ENCODE assay signal across 9 cellular contexts in the genomic region with DNA sequence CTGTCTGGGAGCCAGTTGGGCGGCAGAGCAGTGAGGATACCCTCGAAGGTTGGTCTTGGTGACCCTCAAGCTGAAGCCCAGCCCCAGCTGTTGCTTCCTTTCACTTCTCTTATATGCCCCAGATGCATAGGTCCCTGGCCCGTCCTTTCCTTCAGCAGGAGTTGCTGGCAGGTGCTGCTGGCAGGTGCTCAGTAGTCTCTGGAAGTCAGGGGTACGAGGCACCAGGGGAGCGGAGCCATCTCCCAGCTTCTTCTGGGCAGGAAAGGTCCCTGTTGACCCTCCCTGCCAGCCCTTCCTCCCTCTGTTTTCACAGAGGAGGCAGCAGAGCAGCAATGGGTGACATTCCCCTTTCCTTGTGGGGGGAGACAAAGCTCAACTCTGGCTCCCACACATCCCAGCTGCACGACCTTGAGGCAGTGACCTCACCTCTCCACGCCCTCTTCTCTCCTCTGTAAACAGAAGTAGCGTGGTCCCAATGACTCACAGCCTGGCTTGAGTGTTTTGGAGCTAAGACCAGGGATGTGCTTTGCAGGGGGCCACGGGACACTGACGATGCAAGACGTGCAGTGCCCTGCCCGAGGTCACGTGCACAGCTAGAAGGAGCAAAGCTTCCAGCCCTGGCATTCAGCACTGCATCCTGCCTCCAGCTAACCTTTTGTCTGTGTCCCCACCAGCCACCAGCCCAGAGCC. TPM values are rescaled to one million over a fixed set of nuclear protein-coding genes. Genes with fewer than 3 reads are reported as not detected.
A peak's percentile ranks its signal among the peaks of the same experiment; 100 is the strongest.
DNase-seq lines count a peak whose midpoint lies in the region; FAIRE-seq and TF ChIP-seq lines count a peak whose summit lies in the region.
"Had no signal": no experiment of that assay in that cellular context is flagged by ENCODE, and none has a peak within 500 bp of the region (broad histone marks: within the 10 kb centered on the region; RNA-seq: fewer than 3 reads in every experiment).

No MANE protein-coding gene starts in this region.

- peak overlapping the region; percentile 71 for H3K27ac ChIP-seq in A673 (ENCODE audit: low read depth, low read length, poor library complexity, severe bottlenecking)
- H3K27ac ChIP-seq in endothelial cell of umbilical vein (ENCODE audit: insufficient read depth, low read depth, low read length): peak overlapping the region; percentile 89

- no peak for TF ChIP-seq CTCF in A673 (conservative IDR thresholded peaks at IDR 0.05; ENCODE audit: low read depth, low read length)
- no peak for TF ChIP-seq CTCF in endothelial cell of umbilical vein (IDR thresholded peaks at IDR 0.05; ENCODE audit: extremely low read depth in 1 of 2, insufficient read depth in 1 of 2, low read depth in 1 of 2, low read length in 2 of 2)

- H2AFZ ChIP-seq in endothelial cell of umbilical vein (ENCODE audit: low read depth, low read length): no peak overlapping the region

- H3K9ac ChIP-seq in endothelial cell of umbilical vein (replicated peaks; ENCODE audit: extremely low read depth, insufficient read depth, low read length): peak overlapping the region; percentile 67

- CTCF ChIA-PET in A673 (lab: Charles Lee) (no interaction called here), endothelial cell of umbilical vein (lab: Charles Lee) (interaction anchor here (1.2 to 4.0 kb wide), 7 partner anchors 9 to 248 kb away, joined by 3 to 34 read pairs (median 8); a partner anchor contains a TSS)

- no TSS peak for BruUV-seq in A673 (replicated peaks; lab: Mats Ljungman, UMichigan)
- BruUV-seq in endothelial cell of umbilical vein (replicated peaks; lab: Mats Ljungman, UMichigan): no TSS peak

- POLR2A ChIA-PET in A673 (lab: Charles Lee; ENCODE audit: low non-redundant PET): interaction anchor here (0.6 kb wide), 1 partner anchor 72 kb away, joined by 23 read pairs; no protein-coding TSS in a partner anchor
- POLR2A ChIA-PET in endothelial cell of umbilical vein (lab: Charles Lee): interaction anchor here (0.6 to 2.2 kb wide), 4 partner anchors 9 to 338 kb away, joined by 3 to 20 read pairs (median 4); no protein-coding TSS in a partner anchor

- no peaks in the 10 kb centered on the region for H3K79me2 ChIP-seq in endothelial cell of umbilical vein (ENCODE audit: control insufficient read depth, insufficient read depth, low read length)

- intact Hi-C loops in A673 (cut with micrococcal nuclease; ENCODE audit: unreplicated experiment) (loop anchor here (5.0 kb wide), 1 partner anchor 50 kb away; a partner anchor contains a TSS), endothelial cell of umbilical vein (cut with micrococcal nuclease) (loop anchor here (1.0 to 5.0 kb wide), 3 partner anchors 8 to 310 kb away; no protein-coding TSS in a partner anchor)

- TF ChIP-seq POLR2A in endothelial cell of umbilical vein (IDR thresholded peaks at IDR 0.05; ENCODE audit: low read depth, low read length): no peak

- H3K4me3 ChIP-seq in A673 (ENCODE audit: low read depth, low read length, poor library complexity, severe bottlenecking) (no peak overlapping the region), endothelial cell of umbilical vein (replicated peaks in 1 of 3; ENCODE audit: insufficient read depth in 1 of 3, low read depth in 1 of 3, low read length in 3 of 3) (no peak overlapping the region), HAP-1 (no peak overlapping the region)

- DNase-seq in A673 (ENCODE audit: low spot score) (peak; percentile 45), M059J (ENCODE audit: low read depth) (peak; percentile 95), endothelial cell of umbilical vein (ENCODE audit: low read depth, low spot score) (peak; percentile 83), myocyte (ENCODE audit: low read depth) (peak; percentile 86), NCI-H1105 (lab: John Stamatoyannopoulos, UW) (no peak), NCI-H2107 (lab: John Stamatoyannopoulos, UW) (no peak), NCI-H1105 treated with DMSO at 0.1 percent for 48 hours (lab: John Stamatoyannopoulos, UW) (no peak), HAP-1 (ENCODE audit: low spot score in 2 of 2) (no peak)
- DNase-seq: MV-4-11 had no signal

- H4K20me1 ChIP-seq in endothelial cell of umbilical vein (replicated peaks; ENCODE audit: control insufficient read depth, extremely low read depth, insufficient read depth, low read length): no peaks in the 10 kb centered on the region

- no peaks in the 10 kb centered on the region for H3K9me3 ChIP-seq in A673 (ENCODE audit: low read depth, low read length, poor library complexity, severe bottlenecking)
- H3K9me3 ChIP-seq in endothelial cell of umbilical vein (replicated peaks; ENCODE audit: control insufficient read depth, insufficient read depth, low read length): no peaks in the 10 kb centered on the region
- no peaks in the 10 kb centered on the region for H3K9me3 ChIP-seq in HAP-1

- peak; percentile 83 for FAIRE-seq in endothelial cell of umbilical vein (lab: Jason Lieb, UNC)

- in situ Hi-C loops in HAP-1 (cut with MboI; ENCODE audit: low sequenced_read_pairs): no loop called here

- dilution Hi-C loops in endothelial cell of umbilical vein (cut with MboI; ENCODE audit: extremely low pct_ligation_motif_present, low sequenced_read_pairs): no loop called here

- H3K4me1 ChIP-seq in A673 (ENCODE audit: insufficient read depth, low read length, poor library complexity, severe bottlenecking): peaks cover 27% of the 10 kb centered on the region
- H3K4me1 ChIP-seq in endothelial cell of umbilical vein (ENCODE audit: control insufficient read depth, extremely low read depth, insufficient read depth, low read length): peaks cover 25% of the 10 kb centered on the region
- H3K4me1 ChIP-seq in HAP-1: no peaks in the 10 kb centered on the region

- H3K9me1 ChIP-seq in endothelial cell of umbilical vein (replicated peaks; ENCODE audit: control insufficient read depth, extremely low read depth, insufficient read depth, low read length): no peaks in the 10 kb centered on the region

- peaks cover 28% of the 10 kb centered on the region for H3K36me3 ChIP-seq in A673 (ENCODE audit: insufficient read depth, low read length, poor library complexity, severe bottlenecking)
- H3K36me3 ChIP-seq in endothelial cell of umbilical vein (ENCODE audit: control insufficient read depth in 2 of 2, extremely low read depth in 1 of 2, insufficient read depth in 2 of 2, low read length in 2 of 2): peaks cover 5 to 8% of the 10 kb centered on the region in 2 experiments
- H3K36me3 ChIP-seq in HAP-1 (replicated peaks): peaks cover 40% of the 10 kb centered on the region

- H3K27me3 ChIP-seq in A673 (replicated peaks; ENCODE audit: insufficient read depth, low read depth, low read length, poor library complexity) (no peaks in the 10 kb centered on the region), endothelial cell of umbilical vein (ENCODE audit: control insufficient read depth in 2 of 2, insufficient read depth in 2 of 2, low read length in 2 of 2) (no peaks in the 10 kb centered on the region), HAP-1 (ENCODE audit: low read depth) (no peaks in the 10 kb centered on the region)

- H3K4me2 ChIP-seq in endothelial cell of umbilical vein (ENCODE audit: insufficient read depth, low read length): peak overlapping the region; percentile 35

TF ChIP-seq in endothelial cell of umbilical vein, 7 proteins besides CTCF, POLR2A, EP300 and RAD21:
- peak; percentile 45 for TF ChIP-seq JUN (IDR thresholded peaks at IDR 0.05; ENCODE audit: borderline replicate concordance, insufficient read depth, insufficient read length, low read depth)
- TF ChIP-seq EZH2 (IDR thresholded peaks at IDR 0.05; ENCODE audit: borderline replicate concordance, low read depth, low read length, severe bottlenecking): no peak
- no peak for TF ChIP-seq GATA2 (IDR thresholded peaks at IDR 0.05; ENCODE audit: insufficient read depth, insufficient read length, low read depth, low read length)
- TF ChIP-seq, protein P1, sequence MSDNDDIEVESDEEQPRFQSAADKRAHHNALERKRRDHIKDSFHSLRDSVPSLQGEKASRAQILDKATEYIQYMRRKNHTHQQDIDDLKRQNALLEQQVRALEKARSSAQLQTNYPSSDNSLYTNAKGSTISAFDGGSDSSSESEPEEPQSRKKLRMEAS (IDR thresholded peaks at IDR 0.05; ENCODE audit: insufficient read depth, insufficient read length): peak; percentile 55
- TF ChIP-seq FOS (IDR thresholded peaks at IDR 0.05; ENCODE audit: borderline replicate concordance, insufficient read depth, low read length): peak; percentile 60

RNA-seq across cellular contexts. Expression of a gene that starts 49.6 kb away (rescaled TPM):
- total RNA-seq in A673 (2021) (48.8 and 55.1 TPM in 2 replicates), endothelial cell of umbilical vein (33.8 and 38.0 TPM in 2 replicates), myocyte (63.3 and 79.9 TPM in 2 replicates)
- total RNA-seq in M059J (2014; rRNA removed; shearing (Covaris generic)): 24.6 and 43.3 TPM in 2 replicates
- polyA plus RNA-seq in endothelial cell of umbilical vein: 24.8 and 25.7 TPM in 2 replicates
- 16.9 and 19.1 TPM in 2 replicates for polyA plus RNA-seq in endothelial cell of umbilical vein (2011; cell fraction: cytosol; rRNA removed)
- 51.5 and 59.3 TPM in 2 replicates for polyA plus RNA-seq in endothelial cell of umbilical vein (2011; cell fraction: nucleus; rRNA removed)
- polyA plus RNA-seq in endothelial cell of umbilical vein (2012): 13.7 and 19.6 TPM in 2 replicates
- polyA minus RNA-seq in endothelial cell of umbilical vein: 75.0 and 82.1 TPM in 2 replicates
- polyA minus RNA-seq in endothelial cell of umbilical vein (2011; cell fraction: cytosol; rRNA and poly(A)+ RNA removed): 12.4 TPM
- polyA minus RNA-seq in endothelial cell of umbilical vein (2011; cell fraction: nucleus; rRNA and poly(A)+ RNA removed): 47.6 and 56.2 TPM in 2 replicates
- 45.9 TPM for polyA plus RNA-seq in myocyte (2012)

Comparison
In these comparisons a context has a peak if more than half of its experiments do, and no peak if none do; other contexts are left out.
1. DNase-seq: peak in A673 (single experiment), M059J (single experiment), endothelial cell of umbilical vein (single experiment) and myocyte (single experiment); none in NCI-H1105 (single experiment), NCI-H2107 (single experiment), NCI-H1105 treated with DMSO at 0.1 percent for 48 hours (single experiment) and HAP-1 (0 of 2).